Comparison of ENCODE assay signal across 10 cellular contexts in genomic region chr15:25345943-25346342, GRCh38.
A peak's percentile ranks its signal among the peaks of the same experiment; 100 is the strongest.
DNase-seq lines count a peak whose midpoint lies in the region; ATAC-seq and TF ChIP-seq lines count a peak whose summit lies in the region.
"Had no signal": no experiment of that assay in that cellular context is flagged by ENCODE, and none has a peak within 500 bp of the region (broad histone marks: within the 10 kb centered on the region; RNA-seq: fewer than 3 reads in every experiment).

No MANE protein-coding gene starts in this region.

- H3K9ac ChIP-seq in iPS-15b (ENCODE audit: low read depth, low read length), result peak overlapping the region; percentile 66

- WGBS in suprapubic skin, result 61% methylated on average over 3 of the region's 3 CpGs

- peak overlapping the region; percentile 49 for H3K27ac ChIP-seq in suprapubic skin

- DNase-seq in DMS 273 (lab: John Stamatoyannopoulos, UW; ENCODE audit: unreplicated experiment), result peak; percentile 32
- DNase-seq in DMS 273 treated with DMSO at 0.1 percent for 48 hours (lab: John Stamatoyannopoulos, UW), result no peak
- DNase-seq in cerebellar cortex (ENCODE audit: low spot score), result peak; percentile 96
- DNase-seq in suprapubic skin (ENCODE audit: low spot score in 2 of 2), result no peak
- DNase-seq in sciatic nerve (ENCODE audit: low spot score), result no peak
- DNase-seq in mucosa of descending colon, result no peak
- DNase-seq in NCI-H187 treated with DMSO at 0.1 percent for 48 hours (lab: John Stamatoyannopoulos, UW), result no peak
- DNase-seq: 8988T, natural killer cell had no signal

- TF ChIP-seq CTCF in suprapubic skin (IDR thresholded peaks at IDR 0.05) (no peak), mucosa of descending colon (IDR thresholded peaks at IDR 0.05) (no peak)

- H3K36me3 ChIP-seq in iPS-15b (ENCODE audit: control insufficient read depth, insufficient read depth, low read length) (no peaks in the 10 kb centered on the region), suprapubic skin (peaks cover 27% of the 10 kb centered on the region), mucosa of descending colon (ENCODE audit: low read depth) (no peaks in the 10 kb centered on the region)

- TF ChIP-seq POLR2A in suprapubic skin (IDR thresholded peaks at IDR 0.05), result no peak

- TF ChIP-seq EP300 in suprapubic skin (IDR thresholded peaks at IDR 0.05), result no peak

- H3K4me1 ChIP-seq in iPS-15b (ENCODE audit: control insufficient read depth, insufficient read depth, low read length) (peaks cover 20% of the 10 kb centered on the region), suprapubic skin (peaks cover 12% of the 10 kb centered on the region), mucosa of descending colon (ENCODE audit: low read depth) (no peaks in the 10 kb centered on the region)

- no peaks in the 10 kb centered on the region for H3K9me3 ChIP-seq in iPS-15b (ENCODE audit: control insufficient read depth, insufficient read depth, low read length)
- no peaks in the 10 kb centered on the region for H3K9me3 ChIP-seq in suprapubic skin
- H3K9me3 ChIP-seq in mucosa of descending colon, result peaks cover 11% of the 10 kb centered on the region

- ATAC-seq in sciatic nerve (no peak), mucosa of descending colon (no peak)
- ATAC-seq: natural killer cell had no signal

- no peak overlapping the region for H3K4me3 ChIP-seq in iPS-15b (ENCODE audit: low read depth, low read length)
- H3K4me3 ChIP-seq in suprapubic skin, result peak overlapping the region; percentile 11
- no peak overlapping the region for H3K4me3 ChIP-seq in mucosa of descending colon

- intact Hi-C loops in sciatic nerve (cut with DNase I) (no loop called here), mucosa of descending colon (cut with DNase I, micrococcal nuclease) (no loop called here)

- H3K27me3 ChIP-seq in iPS-15b (ENCODE audit: control insufficient read depth, insufficient read depth, low read length) (no peaks in the 10 kb centered on the region), suprapubic skin (no peaks in the 10 kb centered on the region)

Comparison
In these comparisons a context has a peak if more than half of its experiments do, and no peak if none do; other contexts are left out.
1. DNase-seq: peak in DMS 273 (single experiment) and cerebellar cortex (single experiment); none in DMS 273 treated with DMSO at 0.1 percent for 48 hours (single experiment), suprapubic skin (0 of 2), sciatic nerve (single experiment), mucosa of descending colon (0 of 3) and NCI-H187 treated with DMSO at 0.1 percent for 48 hours (single experiment).